Comparison of ENCODE assay signal across 8 cellular contexts in genomic region chr11:64652586-64653387, GRCh38.
A peak's percentile ranks its signal among the peaks of the same experiment; 100 is the strongest.
DNase-seq lines count a peak whose midpoint lies in the region; ATAC-seq, FAIRE-seq and TF ChIP-seq lines count a peak whose summit lies in the region.

No MANE protein-coding gene starts in this region.

- no peak for TF ChIP-seq EP300 in A549 (IDR thresholded peaks at IDR 0.05)

- TF ChIP-seq CTCF in A549 (IDR thresholded peaks at IDR 0.05), result peak; percentile 89

- WGBS in A549 (ENCODE audit: missing lambda C conversion rate), result 63% methylated on average over 11 of the region's 13 CpGs

- CTCF ChIA-PET in A549 (lab: Yijun Ruan, JAX), result interaction anchor here (0.5 to 13.7 kb wide), 53 partner anchors 8 to 402 kb away, joined by 3 to 255 read pairs (median 4); partner anchors contain the start of gene PLCB3

- DNase-seq in A549 (ENCODE audit: low read depth in 1 of 2, low spot score in 1 of 2), result peak; percentile 71 to 92
- DNase-seq in GM18507 (ENCODE audit: extremely low spot score, insufficient read length, low read depth), result peak; percentile 74
- peak; percentile 41 for DNase-seq in NCI-H2196 treated with DMSO at 0.1 percent for 48 hours (lab: John Stamatoyannopoulos, UW; ENCODE audit: unreplicated experiment)
- peak; percentile 41 for DNase-seq in activated CD4-positive, alpha-beta T cell treated with anti-CD3 and anti-CD28 coated beads for 1 hour
- DNase-seq in cerebellar cortex (ENCODE audit: low spot score), result peak; percentile 91
- peak; percentile 71 for DNase-seq in left lobe of liver (ENCODE audit: low spot score)
- DNase-seq in stimulated activated CD4-positive, alpha-beta T cell treated with anti-CD3 and anti-CD28 coated beads, Interleukin-4, amount 100 ng/mL, for 4 hours, result peak; percentile 58 to 71

- H3K4me1 ChIP-seq in A549, result peaks cover 13% of the 10 kb centered on the region; the same call in 2 of the 3 replicates

- peak; percentile 91 to 93 for TF ChIP-seq RAD21 in A549 (conservative IDR thresholded peaks at IDR 0.05 in 1 of 2, IDR thresholded peaks at IDR 0.05 in 1 of 2)

- no peak for FAIRE-seq in A549 (lab: Jason Lieb, UNC)
- peak; percentile 71 for FAIRE-seq in GM18507 (lab: Jason Lieb, UNC)

- H3K9me3 ChIP-seq in A549, result no peaks in the 10 kb centered on the region

- POLR2A ChIA-PET in A549 (lab: Yijun Ruan, JAX), result no interaction called here

- TF ChIP-seq POLR2A in A549 (IDR thresholded peaks at IDR 0.05; ENCODE audit: low read length), result no peak

- no peak overlapping the region for H3K27ac ChIP-seq in A549

- ATAC-seq in A549, result peak; percentile 71 to 90
- peak; percentile 78 for ATAC-seq in left lobe of liver
- no peak for ATAC-seq in HG03025 (IDR thresholded peaks at IDR 0.05; ENCODE audit: low FRiP score, unreplicated experiment)

- no peak overlapping the region for H3K4me3 ChIP-seq in A549

- H3K4me2 ChIP-seq in A549, result no peak overlapping the region

TF ChIP-seq in A549, 52 proteins besides CTCF, POLR2A, EP300 and RAD21:
- TF ChIP-seq SMC3 (IDR thresholded peaks at IDR 0.05) (peak; percentile 92), FOSL2 (IDR thresholded peaks at IDR 0.05) (no peak), FOSL2 (CRISPR knock-in tag; IDR thresholded peaks at IDR 0.05) (no peak), USF2 (IDR thresholded peaks at IDR 0.05) (peak; percentile 69), MAX (IDR thresholded peaks at IDR 0.05) (peak; percentile 35; the same call in 1 of the 2 replicates), GATA3 (IDR thresholded peaks at IDR 0.05; ENCODE audit: borderline replicate concordance) (no peak), PBX3 (IDR thresholded peaks at IDR 0.05) (no peak)

Comparison
In these comparisons a context has a peak if more than half of its experiments do, and no peak if none do; other contexts are left out.
1. DNase-seq: peak in every context shown above with its lines; median percentile 91 in cerebellar cortex; 82 in A549; 74 in GM18507; 71 in left lobe of liver; 64 in stimulated activated CD4-positive, alpha-beta T cell treated with anti-CD3 and anti-CD28 coated beads, Interleukin-4, amount 100 ng/mL, for 4 hours; 41 in NCI-H2196 treated with DMSO at 0.1 percent for 48 hours; 41 in activated CD4-positive, alpha-beta T cell treated with anti-CD3 and anti-CD28 coated beads for 1 hour.